Comparison of ENCODE assay signal across 16 cellular contexts in the genomic region with DNA sequence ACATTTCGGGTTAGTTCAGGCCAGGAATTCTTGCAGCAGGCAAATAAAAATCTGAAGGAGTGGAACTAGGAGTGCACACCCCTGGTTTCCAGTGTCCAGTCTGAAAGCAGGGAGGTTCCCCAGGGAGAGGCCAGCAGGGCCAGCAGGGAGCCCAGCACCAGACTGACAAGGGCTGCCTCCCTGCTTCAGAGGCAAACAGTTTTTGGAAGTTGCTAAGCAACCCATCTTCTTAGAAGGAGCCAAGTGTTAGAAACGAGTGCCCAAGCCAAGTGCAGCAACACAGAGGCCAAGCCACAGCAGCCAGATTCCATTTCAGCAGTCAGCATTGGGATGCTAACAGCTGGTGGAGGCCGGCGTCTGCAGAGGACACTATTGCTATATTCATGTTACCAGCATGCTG.
DNase-seq lines count a peak whose midpoint lies in the region; ATAC-seq and TF ChIP-seq lines count a peak whose summit lies in the region.
"Had no signal": no experiment of that assay in that cellular context is flagged by ENCODE, and none has a peak within 500 bp of the region (broad histone marks: within the 10 kb centered on the region; RNA-seq: fewer than 3 reads in every experiment).

No MANE protein-coding gene starts in this region.

- H3K27ac ChIP-seq in left ventricle myocardium inferior (replicated peaks) (no peak overlapping the region), fibroblast of lung (ENCODE audit: insufficient read depth, low read length) (no peak overlapping the region), aorta (ENCODE audit: low read depth in 1 of 2, low read length in 2 of 2) (no peak overlapping the region)
- H3K27ac ChIP-seq: transverse colon had no signal

- no peaks in the 10 kb centered on the region for H3K27me3 ChIP-seq in left ventricle myocardium inferior (ENCODE audit: low read depth)
- peaks cover 3% of the 10 kb centered on the region for H3K27me3 ChIP-seq in fibroblast of lung (ENCODE audit: control insufficient read depth, insufficient read depth, low read length)
- H3K27me3 ChIP-seq in aorta (ENCODE audit: control insufficient read depth in 1 of 2, insufficient read depth in 2 of 2, low read length in 1 of 2): no peaks in the 10 kb centered on the region
- H3K27me3 ChIP-seq: transverse colon had no signal

- no peak overlapping the region for H3K4me3 ChIP-seq in left ventricle myocardium inferior
- H3K4me3 ChIP-seq in fibroblast of lung (replicated peaks in 1 of 4; ENCODE audit: control extremely low read depth in 1 of 4, insufficient read depth in 1 of 4, low read depth in 3 of 4, low read length in 4 of 4): no peak overlapping the region
- H3K4me3 ChIP-seq in aorta (ENCODE audit: low read length in 2 of 2): no peak overlapping the region
- H3K4me3 ChIP-seq: transverse colon had no signal

- H3K9me3 ChIP-seq in left ventricle myocardium inferior (replicated peaks): peaks cover 9% of the 10 kb centered on the region
- H3K9me3 ChIP-seq in fibroblast of lung (ENCODE audit: control insufficient read depth, insufficient read depth, low read depth, low read length): no peaks in the 10 kb centered on the region
- peaks cover 2% of the 10 kb centered on the region for H3K9me3 ChIP-seq in aorta (ENCODE audit: control insufficient read depth, low read length)
- H3K9me3 ChIP-seq: transverse colon had no signal

- no peak for DNase-seq in Right ventricle myocardium superior
- DNase-seq in left ventricle myocardium inferior: no peak
- DNase-seq in fibroblast of lung (ENCODE audit: low read depth in 2 of 2): peak; percentile 32 to 77
- peak in 1 of 2 donors; percentile 66 for DNase-seq in aorta
- DNase-seq in HuH-7.5 (ENCODE audit: low spot score): no peak
- no peak for DNase-seq in activated CD4-positive, alpha-beta T cell treated with anti-CD3 and anti-CD28 coated beads for 1 hour
- DNase-seq in T-helper 9 cell: no peak
- DNase-seq: activated CD4-positive, alpha-beta T cell treated with anti-CD3 and anti-CD28 coated beads, Interleukin-2, amount 10 ng/mL, durations not matched to agents 7 days and 5 days; activated T-cell treated with anti-CD3 and anti-CD28 coated beads, Interleukin-2, amount 50 U/mL, for 48 hours; amniotic stem cell; dermis blood vessel endothelial cell; occipital lobe; PC-3; T-cell; transverse colon had no signal

- H4K20me1 ChIP-seq in fibroblast of lung (ENCODE audit: control insufficient read depth, extremely low read depth, insufficient read depth, low read length): no peaks in the 10 kb centered on the region

- H3K36me3 ChIP-seq in left ventricle myocardium inferior (no peaks in the 10 kb centered on the region), fibroblast of lung (ENCODE audit: control insufficient read depth, insufficient read depth, low read length) (no peaks in the 10 kb centered on the region), aorta (ENCODE audit: control insufficient read depth in 1 of 2, insufficient read depth in 2 of 2, low read length in 1 of 2) (no peaks in the 10 kb centered on the region)
- H3K36me3 ChIP-seq: transverse colon had no signal

- H3K79me2 ChIP-seq in fibroblast of lung (ENCODE audit: control insufficient read depth, insufficient read depth, low read length): no peaks in the 10 kb centered on the region

- ATAC-seq in Right ventricle myocardium superior (ENCODE audit: poor library complexity) (peak; percentile 66), HG03571 (IDR thresholded peaks at IDR 0.05; ENCODE audit: unreplicated experiment) (peak; percentile 17), aorta (ENCODE audit: low FRiP score) (peak; percentile 69)
- ATAC-seq: PC-3, T-cell had no signal

- H2AFZ ChIP-seq in fibroblast of lung (ENCODE audit: low read length): no peak overlapping the region

- H3K4me1 ChIP-seq in left ventricle myocardium inferior: no peaks in the 10 kb centered on the region
- peaks cover 23% of the 10 kb centered on the region for H3K4me1 ChIP-seq in fibroblast of lung (ENCODE audit: control insufficient read depth, extremely low read depth, insufficient read depth, low read length)
- H3K4me1 ChIP-seq in aorta (ENCODE audit: control insufficient read depth in 1 of 2, insufficient read depth in 2 of 2, low read length in 2 of 2): no peaks in the 10 kb centered on the region
- H3K4me1 ChIP-seq: transverse colon had no signal

- 19 to 29% methylated on average over 4 of the region's 4 CpGs for WGBS in aorta, 2 donors

- intact Hi-C loops in Right ventricle myocardium superior (cut with DNase I) (no loop called here), left ventricle myocardium inferior (cut with micrococcal nuclease) (no loop called here), aorta (cut with DNase I) (no loop called here)

- TF ChIP-seq CTCF in left ventricle myocardium inferior (IDR thresholded peaks at IDR 0.05; ENCODE audit: borderline replicate concordance): no peak
- TF ChIP-seq CTCF in fibroblast of lung (conservative IDR thresholded peaks at IDR 0.05 in 1 of 2, IDR thresholded peaks at IDR 0.05 in 1 of 2; ENCODE audit: low read depth in 1 of 2, low read length in 2 of 2): no peak

- H3K9ac ChIP-seq in fibroblast of lung (ENCODE audit: insufficient read depth, low read length): no peak overlapping the region

- no peak overlapping the region for H3K4me2 ChIP-seq in fibroblast of lung (ENCODE audit: extremely low read depth, insufficient read depth, low read length)

Comparison
In these comparisons a context has a peak if more than half of its experiments do, and no peak if none do; other contexts are left out.
1. ATAC-seq: peak in every context shown above with its lines; median percentile 69 in aorta; 66 in Right ventricle myocardium superior; 17 in HG03571.
2. DNase-seq: peak in fibroblast of lung (2 of 2); none in Right ventricle myocardium superior (single experiment), left ventricle myocardium inferior (single experiment), HuH-7.5 (single experiment), activated CD4-positive, alpha-beta T cell treated with anti-CD3 and anti-CD28 coated beads for 1 hour (single experiment) and T-helper 9 cell (single experiment).